Comparison of ENCODE assay signal across 24 cellular contexts in the genomic region with DNA sequence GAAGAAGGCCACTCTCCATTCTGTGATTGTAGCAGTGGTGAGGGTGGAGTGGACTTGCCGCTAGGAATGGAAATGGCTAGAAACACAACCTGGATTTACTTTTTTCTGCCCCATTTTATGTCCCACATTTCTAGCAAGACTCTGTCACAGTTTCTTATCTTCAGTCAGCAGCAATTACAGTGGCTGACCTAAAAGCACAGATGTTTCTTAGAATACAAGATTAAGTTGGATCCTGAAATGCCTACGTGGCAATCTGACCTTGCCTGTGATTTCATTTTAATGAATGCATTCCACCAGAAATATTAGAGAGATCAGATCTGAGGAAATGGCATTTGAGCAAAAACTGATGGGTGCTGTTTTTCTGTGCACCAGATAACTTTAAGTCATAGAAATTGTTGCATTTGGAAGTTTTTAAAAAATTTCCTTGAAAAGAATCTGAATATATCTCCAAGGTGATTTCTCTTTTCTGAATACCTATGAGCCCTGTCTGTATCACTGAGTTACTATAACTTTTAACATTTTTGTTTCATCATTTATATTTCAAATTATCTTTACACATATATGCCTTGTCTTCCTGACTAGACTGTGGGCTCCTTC.
"Had no signal": no experiment of that assay in that cellular context is flagged by ENCODE, and none has a peak within 500 bp of the region (broad histone marks: within the 10 kb centered on the region; RNA-seq: fewer than 3 reads in every experiment).

No MANE protein-coding gene starts in this region.

- DNase-seq: activated CD4-positive, alpha-beta T cell treated with anti-CD3 and anti-CD28 coated beads, Interleukin-2, amount 50 U/mL, for 48 hours; activated gamma-delta T cell; activated T-cell treated with anti-CD3 and anti-CD28 coated beads, Interleukin-2, amount 50 U/mL, for 48 hours; amygdala; esophagus squamous epithelium; foreskin fibroblast; hypothalamus; kidney; left ventricle myocardium superior; mesendoderm; natural killer cell; nucleus accumbens; stimulated activated CD4-positive, alpha-beta T cell treated with anti-CD3 and anti-CD28 coated beads, Interleukin-15, amount 100 ng/mL, for 24 hours; stimulated activated CD4-positive, alpha-beta T cell treated with anti-CD3 and anti-CD28 coated beads, Interleukin-4, amount 100 ng/mL, for 24 hours; stimulated activated CD8-positive, alpha-beta memory T cell treated with anti-CD3 and anti-CD28 coated beads, Interleukin-4, amount 100 ng/mL, for 48 hours had no signal

- H3K27me3 ChIP-seq: esophagus squamous epithelium, right atrium auricular region, suprapubic skin had no signal

- H3K9me3 ChIP-seq: esophagus squamous epithelium, right atrium auricular region, suprapubic skin had no signal

- H3K4me3 ChIP-seq: coronary artery, esophagus squamous epithelium, right atrium auricular region, suprapubic skin had no signal

- ATAC-seq: left ventricle myocardium superior, natural killer cell had no signal

- H3K27ac Mint-ChIP-seq: activated naive CD8-positive, alpha-beta T cell; natural killer cell; stimulated activated naive CD8-positive, alpha-beta T cell treated with anti-CD3 and anti-CD28 coated beads, Interleukin-15, Interleukin-2, amounts not matched to agents 100 ng/mL and 50 ng/mL, for 24 hours; T-helper 2 cell treated with Interferon-gamma antibody and Interleukin-4, amounts not matched to agents 5 μg/mL and 100 μg/mL, for 36 hours; type B pancreatic cell had no signal

- H3K4me3 Mint-ChIP-seq: activated naive CD8-positive, alpha-beta T cell; central memory CD8-positive, alpha-beta T cell; natural killer cell; stimulated activated naive CD8-positive, alpha-beta T cell treated with anti-CD3 and anti-CD28 coated beads, Interleukin-15, Interleukin-2, amounts not matched to agents 100 ng/mL and 50 ng/mL, for 24 hours; T-helper 2 cell treated with Interferon-gamma antibody and Interleukin-4, amounts not matched to agents 5 μg/mL and 100 μg/mL, for 36 hours; type B pancreatic cell had no signal

- H3K27me3 Mint-ChIP-seq: activated naive CD8-positive, alpha-beta T cell; brain; central memory CD8-positive, alpha-beta T cell; stimulated activated naive CD8-positive, alpha-beta T cell treated with anti-CD3 and anti-CD28 coated beads, Interleukin-15, Interleukin-2, amounts not matched to agents 100 ng/mL and 50 ng/mL, for 24 hours; type B pancreatic cell had no signal

- H3K9me3 Mint-ChIP-seq: brain; central memory CD8-positive, alpha-beta T cell; natural killer cell; stimulated activated naive CD8-positive, alpha-beta T cell treated with anti-CD3 and anti-CD28 coated beads, Interleukin-15, Interleukin-2, amounts not matched to agents 100 ng/mL and 50 ng/mL, for 24 hours; T-helper 2 cell treated with Interferon-gamma antibody and Interleukin-4, amounts not matched to agents 5 μg/mL and 100 μg/mL, for 36 hours; type B pancreatic cell had no signal

- H3K27ac ChIP-seq: coronary artery, esophagus squamous epithelium, right atrium auricular region, suprapubic skin had no signal
